In genomic region chr10:70538195-70538520, GRCh38 we compare ENCODE assay signal across 2 cellular contexts.
TF ChIP-seq lines count a peak whose summit lies in the region.

No MANE protein-coding gene starts in this region.

TF ChIP-seq in H1, 55 proteins besides CTCF, POLR2A, EP300 and RAD21:
- TF ChIP-seq EGR1 (IDR thresholded peaks at IDR 0.05; ENCODE audit: borderline replicate concordance, low read depth, low read length) (no peak), SIX5 (IDR thresholded peaks at IDR 0.05; ENCODE audit: low read depth, low read length) (no peak), SP4 (IDR thresholded peaks at IDR 0.05; ENCODE audit: low read length) (no peak)

TF ChIP-seq in HepG2, 621 proteins besides CTCF, POLR2A, EP300 and RAD21:
- TF ChIP-seq SP5 (CRISPR knock-in tag; IDR thresholded peaks at IDR 0.05; ENCODE audit: borderline replicate concordance, low read depth) = no peak
